In genomic region chr13:40236566-40237168, GRCh38 we compare ENCODE assay signal across 1 cellular context.
TF ChIP-seq lines count a peak whose summit lies in the region.

No MANE protein-coding gene starts in this region.

TF ChIP-seq in HepG2, 621 proteins besides CTCF, POLR2A, EP300 and RAD21:
- no peak for TF ChIP-seq NFIB (CRISPR knock-in tag; IDR thresholded peaks at IDR 0.05; ENCODE audit: borderline replicate concordance)
- TF ChIP-seq SP5 (CRISPR knock-in tag; IDR thresholded peaks at IDR 0.05; ENCODE audit: borderline replicate concordance, low read depth): no peak
- TF ChIP-seq ZBTB49 (CRISPR knock-in tag; IDR thresholded peaks at IDR 0.05; ENCODE audit: borderline replicate concordance): no peak
- no peak for TF ChIP-seq GFI1 (CRISPR knock-in tag; IDR thresholded peaks at IDR 0.05; ENCODE audit: borderline replicate concordance)
- no peak for TF ChIP-seq EED (CRISPR knock-in tag; IDR thresholded peaks at IDR 0.05)
- no peak for TF ChIP-seq GABPA (IDR thresholded peaks at IDR 0.05; ENCODE audit: low read depth, low read length)
- no peak for TF ChIP-seq GABPA (CRISPR knock-in tag; IDR thresholded peaks at IDR 0.05; ENCODE audit: low read depth)
- TF ChIP-seq, protein P1, sequence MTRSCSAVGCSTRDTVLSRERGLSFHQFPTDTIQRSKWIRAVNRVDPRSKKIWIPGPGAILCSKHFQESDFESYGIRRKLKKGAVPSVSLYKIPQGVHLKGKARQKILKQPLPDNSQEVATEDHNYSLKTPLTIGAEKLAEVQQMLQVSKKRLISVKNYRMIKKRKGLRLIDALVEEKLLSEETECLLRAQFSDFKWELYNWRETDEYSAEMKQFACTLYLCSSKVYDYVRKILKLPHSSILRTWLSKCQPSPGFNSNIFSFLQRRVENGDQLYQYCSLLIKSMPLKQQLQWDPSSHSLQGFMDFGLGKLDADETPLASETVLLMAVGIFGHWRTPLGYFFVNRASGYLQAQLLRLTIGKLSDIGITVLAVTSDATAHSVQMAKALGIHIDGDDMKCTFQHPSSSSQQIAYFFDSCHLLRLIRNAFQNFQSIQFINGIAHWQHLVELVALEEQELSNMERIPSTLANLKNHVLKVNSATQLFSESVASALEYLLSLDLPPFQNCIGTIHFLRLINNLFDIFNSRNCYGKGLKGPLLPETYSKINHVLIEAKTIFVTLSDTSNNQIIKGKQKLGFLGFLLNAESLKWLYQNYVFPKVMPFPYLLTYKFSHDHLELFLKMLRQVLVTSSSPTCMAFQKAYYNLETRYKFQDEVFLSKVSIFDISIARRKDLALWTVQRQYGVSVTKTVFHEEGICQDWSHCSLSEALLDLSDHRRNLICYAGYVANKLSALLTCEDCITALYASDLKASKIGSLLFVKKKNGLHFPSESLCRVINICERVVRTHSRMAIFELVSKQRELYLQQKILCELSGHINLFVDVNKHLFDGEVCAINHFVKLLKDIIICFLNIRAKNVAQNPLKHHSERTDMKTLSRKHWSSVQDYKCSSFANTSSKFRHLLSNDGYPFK (CRISPR knock-in tag; IDR thresholded peaks at IDR 0.05; ENCODE audit: borderline replicate concordance): no peak
- TF ChIP-seq ZNF460 (CRISPR knock-in tag; IDR thresholded peaks at IDR 0.05; ENCODE audit: borderline replicate concordance): no peak
